In the genomic region with DNA sequence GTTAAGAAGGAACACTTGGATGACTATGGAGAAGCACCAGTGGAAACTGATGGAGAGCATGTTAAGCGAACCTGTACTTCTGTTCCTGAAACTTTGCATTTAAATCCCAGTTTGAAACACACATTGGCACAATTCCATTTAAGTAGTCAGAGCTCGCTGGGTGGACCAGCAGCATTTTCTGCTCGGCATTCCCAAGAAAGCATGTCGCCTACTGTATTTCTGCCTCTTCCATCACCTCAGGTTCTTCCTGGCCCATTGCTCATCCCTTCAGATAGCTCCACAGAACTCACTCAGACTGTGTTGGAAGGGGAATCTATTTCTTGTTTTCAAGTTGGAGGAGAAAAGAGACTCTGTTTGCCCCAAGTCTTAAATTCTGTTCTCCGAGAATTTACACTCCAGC, we compare ENCODE assay signal across 14 cellular contexts. TPM values are rescaled to one million over a fixed set of nuclear protein-coding genes. Genes with fewer than 3 reads are reported as not detected.
DNase-seq lines count a peak whose midpoint lies in the region; ATAC-seq, FAIRE-seq and TF ChIP-seq lines count a peak whose summit lies in the region.
"Had no signal": no experiment of that assay in that cellular context is flagged by ENCODE, and none has a peak within 500 bp of the region (broad histone marks: within the 10 kb centered on the region; RNA-seq: fewer than 3 reads in every experiment).

No MANE protein-coding gene starts in this region.

- intact Hi-C loops in CD4-positive, alpha-beta T cell (cut with DNase I, micrococcal nuclease) = no loop called here

- 0 out of 2 replicates have a peak, but pooled peaks cover 8% of the 10 kb centered on the region for H3F3A ChIP-seq in Loucy (ENCODE audit: low read depth)

- H3K4me2 ChIP-seq in Loucy (ENCODE audit: low read depth, low read length, poor library complexity, severe bottlenecking) = peak overlapping the region; percentile 70

- H3K36me3 Mint-ChIP-seq in CD4-positive, alpha-beta T cell (ENCODE audit: low read depth) = peaks cover 84% of the 10 kb centered on the region
- H3K36me3 Mint-ChIP-seq in endothelial cell (ENCODE audit: low read depth, unreplicated experiment) = peaks cover 37% of the 10 kb centered on the region
- H3K36me3 Mint-ChIP-seq in nephron progenitor cell (ENCODE audit: low read depth) = peaks cover 58% of the 10 kb centered on the region
- H3K36me3 Mint-ChIP-seq in activated CD4-positive, alpha-beta T cell treated with anti-CD3 and anti-CD28 coated beads, Interleukin-2, amount 10 ng/mL, durations not matched to agents 7 days and 5 days (ENCODE audit: low read depth) = peaks cover 43% of the 10 kb centered on the region

- no peak for DNase-seq in CD4-positive, alpha-beta T cell
- DNase-seq in endothelial cell (ENCODE audit: low spot score) (no peak), nephron progenitor cell (no peak), GM19239 (ENCODE audit: insufficient read length, low spot score) (no peak), GM19240 (ENCODE audit: insufficient read length, low spot score) (no peak)
- no peak for DNase-seq in activated CD4-positive, alpha-beta T cell treated with anti-CD3 and anti-CD28 coated beads, Interleukin-2, amount 10 ng/mL, durations not matched to agents 7 days and 5 days
- DNase-seq: activated CD8-positive, alpha-beta memory T cell treated with anti-CD3 and anti-CD28 coated beads for 24 hours; activated naive CD8-positive, alpha-beta T cell treated with anti-CD3 and anti-CD28 coated beads for 36 hours; MG63; NCI-H526 had no signal

- no peaks in the 10 kb centered on the region for H3K36me3 ChIP-seq in Loucy (ENCODE audit: insufficient read depth, low read length)

- CTCF ChIA-PET in CD4-positive, alpha-beta T cell (lab: Charles Lee) = no interaction called here
- CTCF ChIA-PET in activated CD4-positive, alpha-beta T cell treated with anti-CD3 and anti-CD28 coated beads, Interleukin-2, amount 10 ng/mL, durations not matched to agents 7 days and 5 days (lab: Charles Lee) = interaction anchor here (0.6 kb wide), 1 partner anchor 24 kb away, joined by 3 read pairs; no protein-coding TSS in a partner anchor

- TF ChIP-seq CTCF in CD4-positive, alpha-beta T cell (IDR thresholded peaks at IDR 0.05) = no peak
- no peak for TF ChIP-seq CTCF in Loucy (conservative IDR thresholded peaks at IDR 0.05; ENCODE audit: low read length)
- no peak for TF ChIP-seq CTCF in endothelial cell (IDR thresholded peaks at IDR 0.05; ENCODE audit: unreplicated experiment)
- no peak for TF ChIP-seq CTCF in nephron progenitor cell (IDR thresholded peaks at IDR 0.05)

- H3K4me1 Mint-ChIP-seq in CD4-positive, alpha-beta T cell (ENCODE audit: low read depth) = peaks cover 66% of the 10 kb centered on the region
- H3K4me1 Mint-ChIP-seq in endothelial cell (ENCODE audit: unreplicated experiment) = peaks cover 39% of the 10 kb centered on the region
- peaks cover 56% of the 10 kb centered on the region for H3K4me1 Mint-ChIP-seq in nephron progenitor cell
- H3K4me1 Mint-ChIP-seq in activated CD4-positive, alpha-beta T cell treated with anti-CD3 and anti-CD28 coated beads, Interleukin-2, amount 10 ng/mL, durations not matched to agents 7 days and 5 days = peaks cover 42% of the 10 kb centered on the region

- no peak for FAIRE-seq in GM19239 (lab: Jason Lieb, UNC)
- FAIRE-seq: keratinocyte had no signal

- H3K4me1 ChIP-seq in Loucy (ENCODE audit: insufficient read depth, low read length, poor library complexity, severe bottlenecking) = peaks cover 46% of the 10 kb centered on the region

- H2AFZ ChIP-seq in Loucy (ENCODE audit: low read length) = no peak overlapping the region
- H2AFZ ChIP-seq: parathyroid adenoma had no signal

- peak overlapping the region; percentile 83 for H3K4me3 Mint-ChIP-seq in CD4-positive, alpha-beta T cell
- H3K4me3 Mint-ChIP-seq in endothelial cell (ENCODE audit: unreplicated experiment) (peak overlapping the region; percentile 80), nephron progenitor cell (peak overlapping the region; percentile 67)
- no peak overlapping the region for H3K4me3 Mint-ChIP-seq in activated CD4-positive, alpha-beta T cell treated with anti-CD3 and anti-CD28 coated beads, Interleukin-2, amount 10 ng/mL, durations not matched to agents 7 days and 5 days
- H3K4me3 Mint-ChIP-seq: activated naive CD8-positive, alpha-beta T cell treated with anti-CD3 and anti-CD28 coated beads for 36 hours had no signal

- peaks cover 7% of the 10 kb centered on the region for H4K20me1 ChIP-seq in Loucy (ENCODE audit: insufficient read depth, low read length, poor library complexity, severe bottlenecking)

- ATAC-seq in CD4-positive, alpha-beta T cell (ENCODE audit: poor library complexity) = no peak
- no peak for ATAC-seq in HG02642 (IDR thresholded peaks at IDR 0.05; ENCODE audit: poor library complexity, unreplicated experiment)

- peak overlapping the region; percentile 28 for H3K4me3 ChIP-seq in Loucy (ENCODE audit: low read length, poor library complexity, severe bottlenecking)

- POLR2A ChIA-PET in CD4-positive, alpha-beta T cell (lab: Charles Lee) = no interaction called here
- POLR2A ChIA-PET in activated CD4-positive, alpha-beta T cell treated with anti-CD3 and anti-CD28 coated beads, Interleukin-2, amount 10 ng/mL, durations not matched to agents 7 days and 5 days (lab: Charles Lee) = no interaction called here

- H3K27ac Mint-ChIP-seq in CD4-positive, alpha-beta T cell = peak overlapping the region; percentile 98
- H3K27ac Mint-ChIP-seq in endothelial cell (ENCODE audit: unreplicated experiment) = no peak overlapping the region
- no peak overlapping the region for H3K27ac Mint-ChIP-seq in nephron progenitor cell
- no peak overlapping the region for H3K27ac Mint-ChIP-seq in activated CD4-positive, alpha-beta T cell treated with anti-CD3 and anti-CD28 coated beads, Interleukin-2, amount 10 ng/mL, durations not matched to agents 7 days and 5 days
- H3K27ac Mint-ChIP-seq: activated naive CD8-positive, alpha-beta T cell treated with anti-CD3 and anti-CD28 coated beads for 36 hours had no signal

- H3K79me2 ChIP-seq in Loucy (ENCODE audit: insufficient read depth, low read length) = peaks cover 52% of the 10 kb centered on the region
- H3K79me2 ChIP-seq: parathyroid adenoma had no signal

- no peak overlapping the region for H3K27ac ChIP-seq in CD4-positive, alpha-beta T cell (ENCODE audit: low read depth, low read length)
- H3K27ac ChIP-seq: parathyroid adenoma had no signal

- no peaks in the 10 kb centered on the region for H3K9me2 ChIP-seq in Loucy (replicated peaks; ENCODE audit: low read depth, low read length)

- H3K9ac ChIP-seq in Loucy (ENCODE audit: low read depth, low read length, poor library complexity, severe bottlenecking) = no peak overlapping the region
- H3K9ac ChIP-seq: parathyroid adenoma had no signal

- H3K9me3 Mint-ChIP-seq in CD4-positive, alpha-beta T cell = peaks cover 5% of the 10 kb centered on the region
- H3K9me3 Mint-ChIP-seq in endothelial cell (ENCODE audit: unreplicated experiment) = no peaks in the 10 kb centered on the region
- peaks cover 36% of the 10 kb centered on the region for H3K9me3 Mint-ChIP-seq in nephron progenitor cell
- H3K9me3 Mint-ChIP-seq in activated CD4-positive, alpha-beta T cell treated with anti-CD3 and anti-CD28 coated beads, Interleukin-2, amount 10 ng/mL, durations not matched to agents 7 days and 5 days = peaks cover 5% of the 10 kb centered on the region

- no peaks in the 10 kb centered on the region for H3K9me3 ChIP-seq in CD4-positive, alpha-beta T cell (ENCODE audit: control insufficient read depth, low read length)
- no peaks in the 10 kb centered on the region for H3K9me3 ChIP-seq in Loucy (ENCODE audit: insufficient read depth, low read depth, low read length)
- H3K9me3 ChIP-seq: MG63 had no signal

- H3K27me3 ChIP-seq in CD4-positive, alpha-beta T cell (ENCODE audit: control insufficient read depth, insufficient read depth, low read length) = no peaks in the 10 kb centered on the region
- no peaks in the 10 kb centered on the region for H3K27me3 ChIP-seq in Loucy (ENCODE audit: insufficient read depth, low read length, poor library complexity, severe bottlenecking)
- H3K27me3 ChIP-seq: MG63 had no signal

- no peaks in the 10 kb centered on the region for H3K27me3 Mint-ChIP-seq in CD4-positive, alpha-beta T cell
- peaks cover 17% of the 10 kb centered on the region for H3K27me3 Mint-ChIP-seq in endothelial cell (ENCODE audit: unreplicated experiment)
- no peaks in the 10 kb centered on the region for H3K27me3 Mint-ChIP-seq in nephron progenitor cell (ENCODE audit: low read depth, poor library complexity)
- no peaks in the 10 kb centered on the region for H3K27me3 Mint-ChIP-seq in activated CD4-positive, alpha-beta T cell treated with anti-CD3 and anti-CD28 coated beads, Interleukin-2, amount 10 ng/mL, durations not matched to agents 7 days and 5 days
- H3K27me3 Mint-ChIP-seq: activated naive CD8-positive, alpha-beta T cell treated with anti-CD3 and anti-CD28 coated beads for 36 hours had no signal

RNA-seq across cellular contexts. Expression of a gene that starts 3.0 kb away (rescaled TPM):
- total RNA-seq in CD4-positive, alpha-beta T cell = 100 to 1,000 TPM; 121 to 130 TPM
- total RNA-seq in endothelial cell (ENCODE audit: unreplicated experiment) = 89.0 TPM
- total RNA-seq in activated CD4-positive, alpha-beta T cell treated with anti-CD3 and anti-CD28 coated beads, Interleukin-2, amount 10 ng/mL, durations not matched to agents 7 days and 5 days = 10 to 100 TPM; 15.9 to 19.1 TPM

RNA-seq across cellular contexts. Expression of a gene that starts 58.2 kb away (rescaled TPM):
- total RNA-seq in CD4-positive, alpha-beta T cell = not detected
- 1.8 TPM for total RNA-seq in endothelial cell (ENCODE audit: unreplicated experiment)
- total RNA-seq in activated CD4-positive, alpha-beta T cell treated with anti-CD3 and anti-CD28 coated beads, Interleukin-2, amount 10 ng/mL, durations not matched to agents 7 days and 5 days = not detected
- total RNA-seq: activated naive CD8-positive, alpha-beta T cell treated with anti-CD3 and anti-CD28 coated beads for 36 hours had no signal
